Comparison of ENCODE assay signal across 8 cellular contexts in the genomic region with DNA sequence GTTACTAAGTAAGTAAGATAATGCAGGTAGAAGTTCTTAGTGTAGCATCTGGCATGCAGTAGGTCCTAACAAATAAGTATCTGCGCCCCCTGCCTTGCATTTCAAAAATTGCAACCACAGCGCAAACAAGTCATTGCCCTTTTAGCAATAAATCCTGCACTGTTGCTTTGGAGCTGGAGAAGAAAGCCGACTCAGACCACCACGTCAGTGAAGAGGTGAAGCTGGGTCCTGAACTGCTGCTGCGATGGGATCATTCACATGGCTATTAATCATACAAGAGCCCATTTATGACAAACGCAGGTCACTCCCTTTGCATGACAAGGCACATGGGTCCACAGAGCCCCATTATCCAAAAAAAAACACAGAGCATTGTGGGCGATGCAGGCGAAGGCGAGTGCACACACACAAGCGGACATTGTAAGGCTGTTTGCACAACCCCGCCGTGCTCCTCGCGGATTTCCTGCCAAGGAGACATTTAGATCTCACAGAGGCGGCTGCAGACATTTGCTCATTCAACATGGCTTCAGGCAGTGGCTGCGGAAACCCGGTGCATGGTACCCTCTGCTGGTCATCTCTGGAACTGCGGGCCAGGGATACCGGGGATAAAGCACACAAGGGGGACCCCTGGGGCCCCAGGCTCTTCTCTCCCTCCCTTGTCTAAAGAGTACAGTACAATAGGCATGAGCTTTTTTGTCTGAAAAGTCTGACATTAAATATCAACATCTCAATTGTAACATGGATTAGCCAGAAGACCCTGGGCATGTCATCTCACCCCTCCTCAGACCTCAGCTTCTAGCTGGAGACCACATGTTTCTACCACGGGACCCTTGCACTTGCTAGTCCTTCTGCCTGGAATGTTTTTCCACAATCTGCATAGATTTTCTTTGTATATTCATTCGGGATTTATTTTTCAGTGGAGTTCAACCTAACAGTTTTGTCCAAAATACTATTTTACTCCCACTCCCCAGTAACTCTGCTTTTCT. TPM values are rescaled to one million over a fixed set of nuclear protein-coding genes. Genes with fewer than 3 reads are reported as not detected.
DNase-seq lines count a peak whose midpoint lies in the region; ATAC-seq and TF ChIP-seq lines count a peak whose summit lies in the region.

No MANE protein-coding gene starts in this region.

- no peak for TF ChIP-seq EP300 in Ishikawa (IDR thresholded peaks at IDR 0.05; ENCODE audit: borderline replicate concordance)

- H3K4me1 Mint-ChIP-seq in nephron progenitor cell = peaks cover 52% of the 10 kb centered on the region
- H3K4me1 Mint-ChIP-seq in stimulated activated naive CD8-positive, alpha-beta T cell treated with anti-CD3 and anti-CD28 coated beads, Interleukin-15, amount 100 ng/mL, for 72 hours = peaks cover 10% of the 10 kb centered on the region

- peak overlapping the region; percentile 64 for H3K4me2 ChIP-seq in DND-41 (ENCODE audit: insufficient read depth, low read length)

- H3K36me3 ChIP-seq in DND-41 (ENCODE audit: insufficient read depth, low read length) (no peaks in the 10 kb centered on the region), Peyer's patch (no peaks in the 10 kb centered on the region)

- peak; percentile 85 for TF ChIP-seq RAD21 in Ishikawa (IDR thresholded peaks at IDR 0.05; ENCODE audit: low read depth)

- H3K9me3 ChIP-seq in DND-41 (ENCODE audit: insufficient read depth, low read length, severe bottlenecking) = no peaks in the 10 kb centered on the region
- no peaks in the 10 kb centered on the region for H3K9me3 ChIP-seq in Peyer's patch

- peak overlapping the region in 1 of 2 experiments; percentile 52; a peak in 2 of 4 replicates for H3K4me3 ChIP-seq in DND-41 (ENCODE audit: low read depth in 1 of 2, low read length in 2 of 2)
- H3K4me3 ChIP-seq in Peyer's patch = peak overlapping the region; percentile 20 to 50 (median 38)

- peak overlapping the region; percentile 52 for H3K27ac ChIP-seq in DND-41 (ENCODE audit: low read length)
- H3K27ac ChIP-seq in Peyer's patch = peak overlapping the region in 1 of 4 donors; percentile 22

- H2AFZ ChIP-seq in DND-41 (ENCODE audit: low read depth, low read length) = peak overlapping the region; percentile 88

- H3K9ac ChIP-seq in DND-41 (ENCODE audit: low read depth, low read length) = peak overlapping the region; percentile 43

- H3K4me1 ChIP-seq in DND-41 (ENCODE audit: insufficient read depth, low read length) = peaks cover 7% of the 10 kb centered on the region
- peaks cover 0 to 6% (median 3%) of the 10 kb centered on the region in 4 donors for H3K4me1 ChIP-seq in Peyer's patch

- peak overlapping the region; percentile 87 for H3K4me3 Mint-ChIP-seq in nephron progenitor cell
- peak overlapping the region; percentile 73 to 80 for H3K4me3 Mint-ChIP-seq in stimulated activated naive CD8-positive, alpha-beta T cell treated with anti-CD3 and anti-CD28 coated beads, Interleukin-15, amount 100 ng/mL, for 72 hours

- H3K79me2 ChIP-seq in DND-41 (ENCODE audit: insufficient read depth, low read length) = no peaks in the 10 kb centered on the region

- no peaks in the 10 kb centered on the region for H3K27me3 Mint-ChIP-seq in nephron progenitor cell (ENCODE audit: low read depth, poor library complexity)
- peaks cover 8% of the 10 kb centered on the region for H3K27me3 Mint-ChIP-seq in stimulated activated naive CD8-positive, alpha-beta T cell treated with anti-CD3 and anti-CD28 coated beads, Interleukin-15, amount 100 ng/mL, for 72 hours

- TF ChIP-seq POLR2A in Peyer's patch (IDR thresholded peaks at IDR 0.05) = no peak

- TF ChIP-seq CTCF in DND-41 (IDR thresholded peaks at IDR 0.05; ENCODE audit: borderline replicate concordance, extremely low read depth, low read length, poor library complexity, severe bottlenecking) (peak; percentile 92), Peyer's patch (IDR thresholded peaks at IDR 0.05) (peak; percentile 78 to 93 (median 85)), nephron progenitor cell (IDR thresholded peaks at IDR 0.05) (peak; percentile 98)

- peak overlapping the region; percentile 94 for H3K27ac Mint-ChIP-seq in nephron progenitor cell
- no peak overlapping the region for H3K27ac Mint-ChIP-seq in stimulated activated naive CD8-positive, alpha-beta T cell treated with anti-CD3 and anti-CD28 coated beads, Interleukin-15, amount 100 ng/mL, for 72 hours

- peak; percentile 87 for DNase-seq in DND-41
- peak; percentile 81 to 93 (median 85) for DNase-seq in Peyer's patch
- peak; percentile 63 to 79 for DNase-seq in activated T-helper 1 cell treated with anti-CD3 and anti-CD28 coated beads, Interleukin-2, amount 50 U/mL, for 16 hours (ENCODE audit: low read depth in 1 of 2, low spot score in 1 of 2)
- peak; percentile 44 for DNase-seq in fibroblast of the conjunctiva (ENCODE audit: low read depth)
- peak; percentile 93 for DNase-seq in nephron progenitor cell
- peak; percentile 83 to 85 for DNase-seq in stimulated activated naive CD8-positive, alpha-beta T cell treated with anti-CD3 and anti-CD28 coated beads, Interleukin-15, amount 100 ng/mL, for 72 hours

- ATAC-seq in DND-41 (ENCODE audit: insufficient read depth, low read depth) = peak; percentile 87
- peak; percentile 92 for ATAC-seq in GM21717 (IDR thresholded peaks at IDR 0.05; ENCODE audit: unreplicated experiment)
- ATAC-seq in stimulated activated naive CD8-positive, alpha-beta T cell treated with anti-CD3 and anti-CD28 coated beads, Interleukin-15, amount 100 ng/mL, for 72 hours = peak; percentile 90

- no peaks in the 10 kb centered on the region for H4K20me1 ChIP-seq in DND-41 (ENCODE audit: insufficient read depth, low read length)

- peaks cover 6% of the 10 kb centered on the region for H3K9me3 Mint-ChIP-seq in nephron progenitor cell
- H3K9me3 Mint-ChIP-seq in stimulated activated naive CD8-positive, alpha-beta T cell treated with anti-CD3 and anti-CD28 coated beads, Interleukin-15, amount 100 ng/mL, for 72 hours = no peaks in the 10 kb centered on the region

- peaks cover 4% of the 10 kb centered on the region for H3K27me3 ChIP-seq in DND-41 (ENCODE audit: insufficient read depth, low read length, poor library complexity)
- H3K27me3 ChIP-seq in Peyer's patch = no peaks in the 10 kb centered on the region

- H3K36me3 Mint-ChIP-seq in nephron progenitor cell (ENCODE audit: low read depth) = peaks cover 16% of the 10 kb centered on the region

TF ChIP-seq in Ishikawa, 13 proteins besides CTCF, POLR2A, EP300 and RAD21:
- TF ChIP-seq, protein P1, sequence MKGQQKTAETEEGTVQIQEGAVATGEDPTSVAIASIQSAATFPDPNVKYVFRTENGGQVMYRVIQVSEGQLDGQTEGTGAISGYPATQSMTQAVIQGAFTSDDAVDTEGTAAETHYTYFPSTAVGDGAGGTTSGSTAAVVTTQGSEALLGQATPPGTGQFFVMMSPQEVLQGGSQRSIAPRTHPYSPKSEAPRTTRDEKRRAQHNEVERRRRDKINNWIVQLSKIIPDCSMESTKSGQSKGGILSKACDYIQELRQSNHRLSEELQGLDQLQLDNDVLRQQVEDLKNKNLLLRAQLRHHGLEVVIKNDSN (IDR thresholded peaks at IDR 0.05) = no peak
- TF ChIP-seq YY1 (IDR thresholded peaks at IDR 0.05; ENCODE audit: low read depth) = peak; percentile 87

RNA-seq across cellular contexts. Expression of a gene that starts 56.7 kb away (rescaled TPM):
- total RNA-seq in Peyer's patch = 10 to 100 TPM in 1 of 4 donors, 1 to 10 TPM in 2, under 1 TPM in 1; 0.53 to 11.6 (median 4.6) TPM
